Comparison of ENCODE assay signal across 8 cellular contexts in the genomic region with DNA sequence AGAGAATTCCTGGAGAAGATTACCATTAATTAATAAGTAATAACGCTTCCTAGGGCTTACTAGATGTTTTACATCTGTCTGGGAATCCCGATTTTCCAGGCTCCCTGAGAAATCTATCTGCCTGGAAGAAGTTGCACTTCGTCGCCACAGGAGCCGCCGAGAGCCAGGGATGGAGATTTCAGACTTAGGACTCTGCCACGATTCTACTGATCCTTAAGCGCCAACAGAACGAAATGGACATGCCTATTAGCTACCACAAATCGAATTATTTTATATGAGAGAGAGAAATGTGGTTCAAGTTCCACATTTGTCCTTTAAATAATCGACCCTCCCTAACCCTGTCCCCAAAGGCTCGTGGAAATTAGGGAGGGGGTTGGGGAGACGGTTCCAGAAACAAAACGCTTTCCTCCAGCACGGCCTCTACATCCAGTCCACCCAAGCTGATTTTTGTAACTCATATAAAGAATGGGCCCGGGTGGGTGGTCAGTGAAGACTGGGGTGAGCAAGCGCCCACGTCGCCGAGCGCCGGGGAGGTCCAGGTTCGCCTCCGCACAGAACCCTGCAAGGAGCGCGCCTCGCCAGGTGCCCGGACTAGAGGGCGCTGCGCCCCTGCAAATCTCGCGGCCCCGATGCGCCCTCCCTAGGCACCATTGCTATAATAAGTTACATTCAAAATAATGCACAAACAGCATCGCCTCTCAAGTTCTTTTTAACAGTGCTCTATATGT. TPM values are rescaled to one million over a fixed set of nuclear protein-coding genes. Genes with fewer than 3 reads are reported as not detected.
DNase-seq lines count a peak whose midpoint lies in the region; ATAC-seq and TF ChIP-seq lines count a peak whose summit lies in the region.

No MANE protein-coding gene starts in this region.

- H4K20me1 ChIP-seq in GM23338 (replicated peaks; ENCODE audit: insufficient read depth): peaks cover 8% of the 10 kb centered on the region; the same call in 1 of the 2 replicates

- intact Hi-C loops in A673 (cut with micrococcal nuclease; ENCODE audit: unreplicated experiment) (loop anchor here (5.0 to 10.0 kb wide), 6 partner anchors 97 to 877 kb away; no protein-coding TSS in a partner anchor), lower leg skin (cut with DNase I; ENCODE audit: low total_unique reads) (no loop called here)

- DNase-seq in A673 (ENCODE audit: low spot score) (peak; percentile 89), GM23338 (ENCODE audit: low spot score) (peak; percentile 80), Peyer's patch (peak in 2 of 3 donors; percentile 90 to 92), lower leg skin (ENCODE audit: low spot score in 2 of 2) (peak; percentile 53 to 95), thoracic aorta (ENCODE audit: low spot score) (no peak)

- peaks cover 3% of the 10 kb centered on the region; the same call in 2 of the 3 replicates for H3K9me3 Mint-ChIP-seq in GM23338

- POLR2A ChIA-PET in A673 (lab: Charles Lee; ENCODE audit: low non-redundant PET): no interaction called here

- TF ChIP-seq CTCF in A673 (conservative IDR thresholded peaks at IDR 0.05; ENCODE audit: low read depth, low read length): peak; percentile 91
- TF ChIP-seq CTCF in GM23338 (conservative IDR thresholded peaks at IDR 0.05; ENCODE audit: low read depth in 2 of 2): peak; percentile 67 to 81
- TF ChIP-seq CTCF in Peyer's patch (IDR thresholded peaks at IDR 0.05): peak in 4 of 6 experiments; percentile 49 to 78 (median 67)
- no peak for TF ChIP-seq CTCF in lower leg skin (IDR thresholded peaks at IDR 0.05)
- TF ChIP-seq CTCF in thoracic aorta (IDR thresholded peaks at IDR 0.05): peak; percentile 32

- peak; percentile 34 for ATAC-seq in GM23338
- no peak for ATAC-seq in thoracic aorta (ENCODE audit: insufficient number of reproducible peaks, low FRiP score, low read depth)
- no peak for ATAC-seq in HG02759 (IDR thresholded peaks at IDR 0.05; ENCODE audit: unreplicated experiment)
- no peak for ATAC-seq in GM21737 (IDR thresholded peaks at IDR 0.05; ENCODE audit: unreplicated experiment)

- 0 to 1% methylated on average over 33 to 34 of the region's 35 CpGs for WGBS in ectodermal cell, 2 experiments
- 2% methylated on average over 35 of the region's 35 CpGs for WGBS in lower leg skin, 2 donors

- CTCF ChIA-PET in A673 (lab: Charles Lee): no interaction called here

- peaks cover 31% of the 10 kb centered on the region for H3K79me2 ChIP-seq in GM23338 (replicated peaks; ENCODE audit: insufficient read depth)

- H3K4me1 ChIP-seq in A673 (ENCODE audit: insufficient read depth, low read length, poor library complexity, severe bottlenecking) (peaks cover 18% of the 10 kb centered on the region), GM23338 (ENCODE audit: insufficient read depth) (peaks cover 27% of the 10 kb centered on the region), Peyer's patch (peaks cover 0 to 5% (median 0%) of the 10 kb centered on the region in 4 donors), ectodermal cell (ENCODE audit: control insufficient read depth, insufficient read depth, low read length) (peaks cover 12% of the 10 kb centered on the region), thoracic aorta (ENCODE audit: control insufficient read depth in 1 of 2, low read depth in 2 of 2) (peaks cover 3 to 19% of the 10 kb centered on the region in 2 donors)

- H3K27me3 ChIP-seq in A673 (replicated peaks; ENCODE audit: insufficient read depth, low read depth, low read length, poor library complexity): no peaks in the 10 kb centered on the region
- H3K27me3 ChIP-seq in GM23338 (ENCODE audit: insufficient read depth): peaks cover 51% of the 10 kb centered on the region
- no peaks in the 10 kb centered on the region for H3K27me3 ChIP-seq in Peyer's patch
- H3K27me3 ChIP-seq in ectodermal cell (ENCODE audit: control insufficient read depth, insufficient read depth, low read length, poor library complexity, severe bottlenecking): no peaks in the 10 kb centered on the region
- H3K27me3 ChIP-seq in thoracic aorta (replicated peaks; ENCODE audit: insufficient read depth): no peaks in the 10 kb centered on the region

- BruUV-seq in A673 (replicated peaks; lab: Mats Ljungman, UMichigan): no TSS peak

- H3F3A ChIP-seq in GM23338 (replicated peaks; ENCODE audit: low read depth): 0 out of 2 replicates have a peak, but pooled peaks cover 2% of the 10 kb centered on the region

- peaks cover 29% of the 10 kb centered on the region for H3K27me3 Mint-ChIP-seq in GM23338 (ENCODE audit: insufficient read depth, low read depth, poor library complexity)

- H3K4me1 Mint-ChIP-seq in GM23338: peaks cover 30% of the 10 kb centered on the region

- H3K9me2 ChIP-seq in GM23338 (ENCODE audit: insufficient read depth): no peaks in the 10 kb centered on the region

- H3K4me3 ChIP-seq in A673 (ENCODE audit: low read depth, low read length, poor library complexity, severe bottlenecking) (peak overlapping the region; percentile 81), GM23338 (peak overlapping the region; percentile 79), Peyer's patch (peak overlapping the region; percentile 29 to 88 (median 68)), ectodermal cell (ENCODE audit: insufficient read depth, low read depth, low read length) (peak overlapping the region; percentile 92), lower leg skin (ENCODE audit: low read depth, poor library complexity, severe bottlenecking) (peak overlapping the region; percentile 40), thoracic aorta (peak overlapping the region; percentile 80)

- H3K27ac ChIP-seq in A673 (ENCODE audit: low read depth, low read length, poor library complexity, severe bottlenecking) (no peak overlapping the region), GM23338 (ENCODE audit: low read depth) (no peak overlapping the region), Peyer's patch (peak overlapping the region; percentile 65 to 97 (median 96)), ectodermal cell (ENCODE audit: insufficient read depth, low read depth, low read length, poor library complexity, severe bottlenecking) (peak overlapping the region; percentile 84), thoracic aorta (peak overlapping the region; percentile 91 to 95)

- H3K36me3 Mint-ChIP-seq in GM23338 (ENCODE audit: low read depth): peaks cover 6% of the 10 kb centered on the region; the same call in 2 of the 3 replicates

- H2AFZ ChIP-seq in GM23338: peak overlapping the region; percentile 92

- H3K9me3 ChIP-seq in A673 (ENCODE audit: low read depth, low read length, poor library complexity, severe bottlenecking) (no peaks in the 10 kb centered on the region), Peyer's patch (no peaks in the 10 kb centered on the region), ectodermal cell (ENCODE audit: control insufficient read depth, low read length) (no peaks in the 10 kb centered on the region), thoracic aorta (no peaks in the 10 kb centered on the region)

- H3K27ac Mint-ChIP-seq in GM23338: no peak overlapping the region

- TF ChIP-seq POLR2A in Peyer's patch (IDR thresholded peaks at IDR 0.05): no peak
- no peak for TF ChIP-seq POLR2A in lower leg skin (IDR thresholded peaks at IDR 0.05)

- H3K4me2 ChIP-seq in GM23338: peak overlapping the region; percentile 89

- peak overlapping the region; percentile 95 for H3K4me3 Mint-ChIP-seq in GM23338

- H3K36me3 ChIP-seq in A673 (ENCODE audit: insufficient read depth, low read length, poor library complexity, severe bottlenecking): no peaks in the 10 kb centered on the region
- no peaks in the 10 kb centered on the region for H3K36me3 ChIP-seq in GM23338 (ENCODE audit: insufficient read depth)
- H3K36me3 ChIP-seq in Peyer's patch: no peaks in the 10 kb centered on the region
- no peaks in the 10 kb centered on the region for H3K36me3 ChIP-seq in ectodermal cell (ENCODE audit: control insufficient read depth, insufficient read depth, low read length)
- H3K36me3 ChIP-seq in thoracic aorta: no peaks in the 10 kb centered on the region

TF ChIP-seq in GM23338, 12 proteins besides CTCF, POLR2A, EP300 and RAD21 (continues in another document):
- TF ChIP-seq CREB1 (CRISPR knock-in tag; IDR thresholded peaks at IDR 0.05; ENCODE audit: low read depth): no peak
- no peak for TF ChIP-seq EZH2 (IDR thresholded peaks at IDR 0.05; ENCODE audit: low read depth, unreplicated experiment)
- TF ChIP-seq ZNF114 (CRISPR knock-in tag; IDR thresholded peaks at IDR 0.05): no peak
- TF ChIP-seq EZH2phosphoT487 (IDR thresholded peaks at IDR 0.05; ENCODE audit: unreplicated experiment): no peak
- TF ChIP-seq, protein P1, sequence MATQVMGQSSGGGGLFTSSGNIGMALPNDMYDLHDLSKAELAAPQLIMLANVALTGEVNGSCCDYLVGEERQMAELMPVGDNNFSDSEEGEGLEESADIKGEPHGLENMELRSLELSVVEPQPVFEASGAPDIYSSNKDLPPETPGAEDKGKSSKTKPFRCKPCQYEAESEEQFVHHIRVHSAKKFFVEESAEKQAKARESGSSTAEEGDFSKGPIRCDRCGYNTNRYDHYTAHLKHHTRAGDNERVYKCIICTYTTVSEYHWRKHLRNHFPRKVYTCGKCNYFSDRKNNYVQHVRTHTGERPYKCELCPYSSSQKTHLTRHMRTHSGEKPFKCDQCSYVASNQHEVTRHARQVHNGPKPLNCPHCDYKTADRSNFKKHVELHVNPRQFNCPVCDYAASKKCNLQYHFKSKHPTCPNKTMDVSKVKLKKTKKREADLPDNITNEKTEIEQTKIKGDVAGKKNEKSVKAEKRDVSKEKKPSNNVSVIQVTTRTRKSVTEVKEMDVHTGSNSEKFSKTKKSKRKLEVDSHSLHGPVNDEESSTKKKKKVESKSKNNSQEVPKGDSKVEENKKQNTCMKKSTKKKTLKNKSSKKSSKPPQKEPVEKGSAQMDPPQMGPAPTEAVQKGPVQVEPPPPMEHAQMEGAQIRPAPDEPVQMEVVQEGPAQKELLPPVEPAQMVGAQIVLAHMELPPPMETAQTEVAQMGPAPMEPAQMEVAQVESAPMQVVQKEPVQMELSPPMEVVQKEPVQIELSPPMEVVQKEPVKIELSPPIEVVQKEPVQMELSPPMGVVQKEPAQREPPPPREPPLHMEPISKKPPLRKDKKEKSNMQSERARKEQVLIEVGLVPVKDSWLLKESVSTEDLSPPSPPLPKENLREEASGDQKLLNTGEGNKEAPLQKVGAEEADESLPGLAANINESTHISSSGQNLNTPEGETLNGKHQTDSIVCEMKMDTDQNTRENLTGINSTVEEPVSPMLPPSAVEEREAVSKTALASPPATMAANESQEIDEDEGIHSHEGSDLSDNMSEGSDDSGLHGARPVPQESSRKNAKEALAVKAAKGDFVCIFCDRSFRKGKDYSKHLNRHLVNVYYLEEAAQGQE (IDR thresholded peaks at IDR 0.05; ENCODE audit: unreplicated experiment): no peak

RNA-seq across cellular contexts. Expression of gene FAT1, which starts 1.9 kb away (rescaled TPM):
- total RNA-seq in A673 (2021): 99.3 and 107 TPM in 2 replicates
- total RNA-seq in GM23338 (2014; rRNA removed; shearing (Covaris generic)): 124 and 137 TPM in 2 replicates
- 31.3 and 37.6 TPM in 2 replicates for polyA plus RNA-seq in GM23338 (2016; fragmentation: Nextera tagmentation; extraction: Ambion mirVana)
- 100 to 1,000 TPM in 3 of 4 donors, 10 to 100 TPM in 1; 88.3 to 580 (median 468) TPM for total RNA-seq in Peyer's patch
- polyA plus RNA-seq in ectodermal cell (2013, experiment 1 of 4): 135 TPM
- 155 TPM for polyA plus RNA-seq in ectodermal cell (2013, experiment 2 of 4)
- 80.8 TPM for polyA plus RNA-seq in ectodermal cell (2013, experiment 3 of 4)
- polyA plus RNA-seq in ectodermal cell (2013, experiment 4 of 4): 111 TPM
- 100 to 1,000 TPM in 1 of 4 donors, 10 to 100 TPM in 3; 51.3 to 114 (median 72.2) TPM for total RNA-seq in lower leg skin
- 100 to 1,000 TPM; 106 to 117 TPM for total RNA-seq in thoracic aorta

Comparison
In these comparisons a context has a peak if more than half of its experiments do, and no peak if none do; other contexts are left out.
1. H3K27ac ChIP-seq: peak in Peyer's patch (4 of 4), ectodermal cell (single experiment) and thoracic aorta (2 of 2); none in A673 (single experiment) and GM23338 (single experiment).
2. H3K4me3 ChIP-seq: peak in every context shown above with its lines; median percentile 92 in ectodermal cell; 81 in A673; 80 in thoracic aorta; 79 in GM23338; 68 in Peyer's patch; 40 in lower leg skin.
3. CTCF ChIP-seq: peak in A673 (single experiment), GM23338 (2 of 2), Peyer's patch (4 of 6) and thoracic aorta (single experiment); none in lower leg skin (0 of 3).